17 cellular contexts compared by ENCODE assay signal in genomic region chr17:29107084-29107483, GRCh38.
DNase-seq lines count a peak whose midpoint lies in the region; ATAC-seq, FAIRE-seq and TF ChIP-seq lines count a peak whose summit lies in the region.
"Had no signal": no experiment of that assay in that cellular context is flagged by ENCODE, and none has a peak within 500 bp of the region (broad histone marks: within the 10 kb centered on the region; RNA-seq: fewer than 3 reads in every experiment).

No MANE protein-coding gene starts in this region.

- no peak overlapping the region for H3K4me3 Mint-ChIP-seq in activated CD8-positive, alpha-beta T cell treated with anti-CD3 and anti-CD28 coated beads, Interleukin-2, amount 10 ng/mL, durations not matched to agents 7 days and 5 days
- no peak overlapping the region for H3K4me3 Mint-ChIP-seq in activated CD8-positive, alpha-beta T cell treated with anti-CD3 and anti-CD28 coated beads for 36 hours
- H3K4me3 Mint-ChIP-seq: activated B cell treated with CpG ODN at 0.5 μM for 24 hours; activated naive CD8-positive, alpha-beta T cell treated with anti-CD3 and anti-CD28 coated beads, Interleukin-2, amount 50 U/mL, for 24 hours; T-cell had no signal

- CTCF ChIA-PET in activated CD8-positive, alpha-beta T cell treated with anti-CD3 and anti-CD28 coated beads, Interleukin-2, amount 10 ng/mL, durations not matched to agents 7 days and 5 days (lab: Charles Lee) = interaction anchor here (1.1 to 2.0 kb wide), 3 partner anchors 10 to 141 kb away, joined by 4 to 12 read pairs (median 8); no protein-coding TSS in a partner anchor
- CTCF ChIA-PET in activated CD8-positive, alpha-beta T cell treated with anti-CD3 and anti-CD28 coated beads for 36 hours (lab: Charles Lee) = interaction anchor here (0.6 to 1.7 kb wide), 4 partner anchors 9 to 141 kb away, joined by 3 to 6 read pairs (median 4); no protein-coding TSS in a partner anchor

- H3K36me3 Mint-ChIP-seq in activated CD8-positive, alpha-beta T cell treated with anti-CD3 and anti-CD28 coated beads, Interleukin-2, amount 10 ng/mL, durations not matched to agents 7 days and 5 days (ENCODE audit: low read depth) = peaks cover 18% of the 10 kb centered on the region
- H3K36me3 Mint-ChIP-seq in activated CD8-positive, alpha-beta T cell treated with anti-CD3 and anti-CD28 coated beads for 36 hours (ENCODE audit: low read depth) = peaks cover 15% of the 10 kb centered on the region

- no peaks in the 10 kb centered on the region for H3K9me3 Mint-ChIP-seq in activated CD8-positive, alpha-beta T cell treated with anti-CD3 and anti-CD28 coated beads, Interleukin-2, amount 10 ng/mL, durations not matched to agents 7 days and 5 days (ENCODE audit: insufficient read depth)
- H3K9me3 Mint-ChIP-seq in activated CD8-positive, alpha-beta T cell treated with anti-CD3 and anti-CD28 coated beads for 36 hours = no peaks in the 10 kb centered on the region
- H3K9me3 Mint-ChIP-seq: activated B cell treated with CpG ODN at 0.5 μM for 24 hours; activated naive CD8-positive, alpha-beta T cell treated with anti-CD3 and anti-CD28 coated beads, Interleukin-2, amount 50 U/mL, for 24 hours; T-cell had no signal

- POLR2A ChIA-PET in activated CD8-positive, alpha-beta T cell treated with anti-CD3 and anti-CD28 coated beads, Interleukin-2, amount 10 ng/mL, durations not matched to agents 7 days and 5 days (lab: Charles Lee) = interaction anchor here (1.1 kb wide), 1 partner anchor 120 kb away, joined by 3 read pairs; no protein-coding TSS in a partner anchor
- POLR2A ChIA-PET in activated CD8-positive, alpha-beta T cell treated with anti-CD3 and anti-CD28 coated beads for 36 hours (lab: Charles Lee) = no interaction called here

- H3K27me3 ChIP-seq in NT2/D1 (ENCODE audit: insufficient read depth, insufficient read length) = no peaks in the 10 kb centered on the region
- H3K27me3 ChIP-seq in psoas muscle (ENCODE audit: insufficient read depth in 3 of 3, low read length in 2 of 3) = no peaks in the 10 kb centered on the region
- H3K27me3 ChIP-seq: MG63, spleen had no signal

- H3K36me3 ChIP-seq in NT2/D1 (ENCODE audit: insufficient read depth, insufficient read length, low read length) = peaks cover 45% of the 10 kb centered on the region
- peaks cover 15 to 27% of the 10 kb centered on the region in 2 donors for H3K36me3 ChIP-seq in kidney (ENCODE audit: control insufficient read depth in 1 of 2, insufficient read depth in 2 of 2, low read length in 2 of 2)
- peaks cover 11 to 95% of the 10 kb centered on the region in 2 donors for H3K36me3 ChIP-seq in psoas muscle (ENCODE audit: insufficient read depth in 1 of 2, low read depth in 1 of 2)

- no peak for ATAC-seq in activated CD8-positive, alpha-beta T cell treated with anti-CD3 and anti-CD28 coated beads, Interleukin-2, amount 10 ng/mL, durations not matched to agents 7 days and 5 days
- ATAC-seq in activated CD8-positive, alpha-beta T cell treated with anti-CD3 and anti-CD28 coated beads for 36 hours = no peak
- no peak for ATAC-seq in psoas muscle
- ATAC-seq: activated naive CD8-positive, alpha-beta T cell treated with anti-CD3 and anti-CD28 coated beads, Interleukin-2, amount 50 U/mL, for 24 hours; T-cell had no signal

- H3K4me3 ChIP-seq in NT2/D1 (ENCODE audit: insufficient read length, low read depth) (no peak overlapping the region), kidney (ENCODE audit: low read length in 2 of 2) (no peak overlapping the region), psoas muscle (no peak overlapping the region)
- H3K4me3 ChIP-seq: MG63, spleen had no signal

- no peaks in the 10 kb centered on the region for H3K27me3 Mint-ChIP-seq in activated CD8-positive, alpha-beta T cell treated with anti-CD3 and anti-CD28 coated beads, Interleukin-2, amount 10 ng/mL, durations not matched to agents 7 days and 5 days (ENCODE audit: low read depth)
- H3K27me3 Mint-ChIP-seq in activated CD8-positive, alpha-beta T cell treated with anti-CD3 and anti-CD28 coated beads for 36 hours = no peaks in the 10 kb centered on the region
- H3K27me3 Mint-ChIP-seq: activated B cell treated with CpG ODN at 0.5 μM for 24 hours; activated naive CD8-positive, alpha-beta T cell treated with anti-CD3 and anti-CD28 coated beads, Interleukin-2, amount 50 U/mL, for 24 hours; T-cell had no signal

- H3K9ac ChIP-seq in NT2/D1 (ENCODE audit: insufficient read length, low read depth) = peak overlapping the region; percentile 32
- no peak overlapping the region for H3K9ac ChIP-seq in kidney (ENCODE audit: low read length in 2 of 2)

- 79 to 90% (median 85%) methylated on average over 9 of the region's 9 CpGs for WGBS in psoas muscle, 3 donors

- H3K4me1 Mint-ChIP-seq in activated CD8-positive, alpha-beta T cell treated with anti-CD3 and anti-CD28 coated beads, Interleukin-2, amount 10 ng/mL, durations not matched to agents 7 days and 5 days (ENCODE audit: low read depth) = no peaks in the 10 kb centered on the region
- H3K4me1 Mint-ChIP-seq in activated CD8-positive, alpha-beta T cell treated with anti-CD3 and anti-CD28 coated beads for 36 hours (ENCODE audit: low read depth) = no peaks in the 10 kb centered on the region
- H3K4me1 Mint-ChIP-seq: activated B cell treated with CpG ODN at 0.5 μM for 24 hours, T-cell had no signal

- TF ChIP-seq CTCF in activated CD8-positive, alpha-beta T cell treated with anti-CD3 and anti-CD28 coated beads for 36 hours (IDR thresholded peaks at IDR 0.05) = no peak
- no peak for TF ChIP-seq CTCF in kidney (IDR thresholded peaks at IDR 0.05; ENCODE audit: borderline replicate concordance, extremely low read depth, insufficient read depth)
- TF ChIP-seq CTCF in psoas muscle (IDR thresholded peaks at IDR 0.05) = no peak

- H3K27ac Mint-ChIP-seq in activated CD8-positive, alpha-beta T cell treated with anti-CD3 and anti-CD28 coated beads, Interleukin-2, amount 10 ng/mL, durations not matched to agents 7 days and 5 days = peak overlapping the region; percentile 53
- no peak overlapping the region for H3K27ac Mint-ChIP-seq in activated CD8-positive, alpha-beta T cell treated with anti-CD3 and anti-CD28 coated beads for 36 hours
- H3K27ac Mint-ChIP-seq: activated B cell treated with CpG ODN at 0.5 μM for 24 hours; activated naive CD8-positive, alpha-beta T cell treated with anti-CD3 and anti-CD28 coated beads, Interleukin-2, amount 50 U/mL, for 24 hours; T-cell had no signal

- H3K4me1 ChIP-seq in NT2/D1 (ENCODE audit: insufficient read depth, insufficient read length) (peaks cover 21% of the 10 kb centered on the region), kidney (ENCODE audit: control insufficient read depth in 1 of 2, insufficient read depth in 1 of 2, low read depth in 1 of 2, low read length in 2 of 2) (peaks cover 7 to 22% of the 10 kb centered on the region in 2 donors), psoas muscle (peaks cover 61% of the 10 kb centered on the region)

- no peaks in the 10 kb centered on the region for H3K9me3 ChIP-seq in NT2/D1 (ENCODE audit: insufficient read depth, low read length)
- no peaks in the 10 kb centered on the region for H3K9me3 ChIP-seq in kidney (ENCODE audit: control insufficient read depth in 1 of 2, low read length in 2 of 2)
- H3K9me3 ChIP-seq in psoas muscle = no peaks in the 10 kb centered on the region
- H3K9me3 ChIP-seq: MG63, spleen had no signal

- intact Hi-C loops in activated CD8-positive, alpha-beta T cell treated with anti-CD3 and anti-CD28 coated beads for 36 hours (cut with micrococcal nuclease) = no loop called here
- intact Hi-C loops in kidney (cut with DNase I) = no loop called here
- intact Hi-C loops in psoas muscle (cut with DNase I) = no loop called here

- no peak for FAIRE-seq in kidney (lab: Jason Lieb, UNC)

- H3K27ac ChIP-seq in kidney (ENCODE audit: low read depth in 2 of 2, low read length in 2 of 2) (peak overlapping the region; percentile 72 to 91), psoas muscle (peak overlapping the region; percentile 79)

- DNase-seq in activated CD8-positive, alpha-beta T cell treated with anti-CD3 and anti-CD28 coated beads, Interleukin-2, amount 10 ng/mL, durations not matched to agents 7 days and 5 days = no peak
- DNase-seq in activated CD8-positive, alpha-beta T cell treated with anti-CD3 and anti-CD28 coated beads for 36 hours = no peak
- DNase-seq in NT2/D1 (ENCODE audit: low read depth, low spot score) (no peak), kidney (peak; percentile 66), psoas muscle (no peak), NCI-H82 treated with DMSO at 0.1 percent for 48 hours (lab: John Stamatoyannopoulos, UW; ENCODE audit: unreplicated experiment) (no peak), DMS 273 (lab: John Stamatoyannopoulos, UW; ENCODE audit: unreplicated experiment) (no peak), NCI-H146 (lab: John Stamatoyannopoulos, UW) (no peak)
- DNase-seq: 8988T; activated B cell treated with CpG ODN at 0.5 μM for 24 hours; activated naive CD8-positive, alpha-beta T cell treated with anti-CD3 and anti-CD28 coated beads, Interleukin-2, amount 50 U/mL, for 24 hours; dermis blood vessel endothelial cell; MG63; NCI-H1694 treated with DMSO at 0.1 percent for 48 hours; NCI-H2227 treated with DMSO at 0.1 percent for 48 hours; spleen; T-cell had no signal
